9 cellular contexts compared by ENCODE assay signal in the genomic region with DNA sequence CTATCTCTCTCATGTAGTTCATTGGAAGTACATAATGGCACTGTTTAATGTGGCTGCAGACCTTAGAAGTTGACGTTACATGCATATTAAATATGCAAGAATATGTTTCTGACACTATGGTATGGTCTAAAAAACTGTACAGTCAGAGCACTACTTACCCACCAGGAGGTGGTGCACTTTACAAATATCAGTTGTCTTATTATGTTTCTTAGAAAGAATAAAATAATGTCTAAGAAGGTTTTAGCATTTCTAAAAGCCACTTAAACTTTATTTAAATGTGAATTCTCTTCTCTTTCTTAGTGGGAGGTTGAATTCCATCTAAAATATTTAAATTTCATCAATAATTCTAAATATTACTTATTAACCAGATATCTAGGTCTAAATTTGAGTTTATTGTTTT. TPM values are rescaled to one million over a fixed set of nuclear protein-coding genes. Genes with fewer than 3 reads are reported as not detected.
DNase-seq lines count a peak whose midpoint lies in the region; ATAC-seq, FAIRE-seq and TF ChIP-seq lines count a peak whose summit lies in the region.
"Had no signal": no experiment of that assay in that cellular context is flagged by ENCODE, and none has a peak within 500 bp of the region (broad histone marks: within the 10 kb centered on the region; RNA-seq: fewer than 3 reads in every experiment).

No MANE protein-coding gene starts in this region.

- TF ChIP-seq CTCF in MM.1S (IDR thresholded peaks at IDR 0.05; ENCODE audit: low read length) (peak; percentile 49), pancreas (IDR thresholded peaks at IDR 0.05) (peak in 2 of 4 donors; percentile 18)

- H3K27me3 ChIP-seq in MM.1S (replicated peaks; ENCODE audit: insufficient read depth, low read length) (no peaks in the 10 kb centered on the region), pancreas (peaks cover 0 to 23% (median 4%) of the 10 kb centered on the region in 4 donors)

- H3K27me3 Mint-ChIP-seq in activated T-cell treated with anti-CD3 and anti-CD28 coated beads, Interleukin-2, amount 50 U/mL, for 72 hours (ENCODE audit: low read depth) = peaks cover 52% of the 10 kb centered on the region

- WGBS in pancreas, 2 donors = 30 to 35% methylated on average over 1 of the region's 1 CpG

- H3K4me3 ChIP-seq in MM.1S (ENCODE audit: low read length) = no peak overlapping the region
- H3K4me3 ChIP-seq in pancreas = no peak overlapping the region

- H3K4me1 ChIP-seq in MM.1S (ENCODE audit: low read length) (no peaks in the 10 kb centered on the region), pancreas (peaks cover 0 to 12% (median 3%) of the 10 kb centered on the region in 3 donors)

- DNase-seq in NCI-H2029 treated with DMSO at 0.1 percent for 48 hours (lab: John Stamatoyannopoulos, UW) (peak; percentile 1), NCI-H2029 (lab: John Stamatoyannopoulos, UW) (no peak), MM.1S (peak; percentile 47), cerebellar cortex (ENCODE audit: low spot score) (peak; percentile 34), pancreas (no peak), foreskin melanocyte (no peak), T-helper 1 cell (no peak)
- DNase-seq in activated T-cell treated with anti-CD3 and anti-CD28 coated beads, Interleukin-2, amount 50 U/mL, for 72 hours = no peak

- H3K4me3 Mint-ChIP-seq in activated T-cell treated with anti-CD3 and anti-CD28 coated beads, Interleukin-2, amount 50 U/mL, for 72 hours = no peak overlapping the region

- H3K79me2 ChIP-seq in MM.1S (ENCODE audit: low read length) = no peaks in the 10 kb centered on the region

- no peaks in the 10 kb centered on the region for H3K9me2 ChIP-seq in MM.1S (replicated peaks; ENCODE audit: insufficient read depth, low read length)

- no peak overlapping the region for H3K27ac Mint-ChIP-seq in activated T-cell treated with anti-CD3 and anti-CD28 coated beads, Interleukin-2, amount 50 U/mL, for 72 hours

- no peak overlapping the region for H2AFZ ChIP-seq in MM.1S (ENCODE audit: low read length)

- no peaks in the 10 kb centered on the region for H3K36me3 ChIP-seq in MM.1S (replicated peaks; ENCODE audit: insufficient read depth, low read length)
- H3K36me3 ChIP-seq in pancreas = no peaks in the 10 kb centered on the region
- H3K36me3 ChIP-seq: neutrophil had no signal

- peaks cover 0 to 2% of the 10 kb centered on the region in 2 donors for H3K36me3 Mint-ChIP-seq in activated T-cell treated with anti-CD3 and anti-CD28 coated beads, Interleukin-2, amount 50 U/mL, for 72 hours (ENCODE audit: insufficient read depth in 2 of 2)

- no peaks in the 10 kb centered on the region for H3K9me3 Mint-ChIP-seq in activated T-cell treated with anti-CD3 and anti-CD28 coated beads, Interleukin-2, amount 50 U/mL, for 72 hours

- H3K4me1 Mint-ChIP-seq in activated T-cell treated with anti-CD3 and anti-CD28 coated beads, Interleukin-2, amount 50 U/mL, for 72 hours (ENCODE audit: low read depth) = peaks cover 14% of the 10 kb centered on the region

- H4K20me1 ChIP-seq in MM.1S (ENCODE audit: insufficient read depth, low read length) = no peaks in the 10 kb centered on the region

- peak; percentile 86 for FAIRE-seq in pancreas (lab: Jason Lieb, UNC)

- no peak overlapping the region for H3K9ac ChIP-seq in MM.1S (ENCODE audit: low read length)

- ATAC-seq in pancreas = no peak
- no peak for ATAC-seq in activated T-cell treated with anti-CD3 and anti-CD28 coated beads, Interleukin-2, amount 50 U/mL, for 72 hours (replicated peaks in 1 of 2)

- intact Hi-C loops in pancreas (cut with DNase I) = no loop called here

- H3K4me2 ChIP-seq in MM.1S (ENCODE audit: low read depth, low read length) = no peak overlapping the region

- H3F3A ChIP-seq in MM.1S (ENCODE audit: insufficient read depth, low read length) = no peaks in the 10 kb centered on the region

- H3K27ac ChIP-seq in MM.1S (ENCODE audit: low read length) (no peak overlapping the region), pancreas (no peak overlapping the region)
- H3K27ac ChIP-seq: neutrophil had no signal

- H3K9me3 ChIP-seq in MM.1S (replicated peaks; ENCODE audit: insufficient read depth, low read length) (no peaks in the 10 kb centered on the region), pancreas (no peaks in the 10 kb centered on the region)
- H3K9me3 ChIP-seq: neutrophil had no signal

RNA-seq across cellular contexts. Expression of gene TMEFF2, which starts 4.3 kb away (rescaled TPM):
- total RNA-seq in pancreas = under 1 TPM in 1 of 6 donors, not detected in 5; 0.75 TPM
- polyA plus RNA-seq in pancreas = under 1 TPM in 1 of 2 donors, not detected in 1; 0.05 TPM
- not detected for total RNA-seq in activated T-cell treated with anti-CD3 and anti-CD28 coated beads, Interleukin-2, amount 50 U/mL, for 72 hours

Comparison
In these comparisons a context has a peak if more than half of its experiments do, and no peak if none do; other contexts are left out.
1. DNase-seq: peak in NCI-H2029 treated with DMSO at 0.1 percent for 48 hours (single experiment), MM.1S (single experiment) and cerebellar cortex (single experiment); none in NCI-H2029 (single experiment), pancreas (0 of 6), foreskin melanocyte (single experiment), activated T-cell treated with anti-CD3 and anti-CD28 coated beads, Interleukin-2, amount 50 U/mL, for 72 hours (0 of 2) and T-helper 1 cell (0 of 5).